ENCODE assay signal across 20 cellular contexts in the genomic region with DNA sequence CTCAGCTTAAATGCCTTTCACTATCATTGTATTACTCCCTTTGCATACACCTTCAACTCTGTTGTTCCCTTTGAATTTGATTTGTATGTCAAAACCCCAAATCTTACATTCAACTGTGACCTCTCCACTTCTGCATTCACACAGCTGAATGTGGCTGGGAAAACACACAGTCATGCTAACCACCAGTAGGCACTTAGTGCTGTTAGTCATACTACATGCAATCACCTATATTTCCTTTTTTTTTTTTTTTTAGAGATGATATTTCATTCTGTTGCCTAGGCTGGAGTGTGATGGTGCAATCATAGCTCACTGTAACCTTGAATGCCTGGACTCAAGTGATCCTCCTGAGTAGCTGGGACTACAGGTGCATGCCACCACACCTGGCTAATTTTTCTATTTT. TPM values are rescaled to one million over a fixed set of nuclear protein-coding genes. Genes with fewer than 3 reads are reported as not detected.
A peak's percentile ranks its signal among the peaks of the same experiment; 100 is the strongest.
DNase-seq lines count a peak whose midpoint lies in the region; ATAC-seq and TF ChIP-seq lines count a peak whose summit lies in the region.
"Had no signal": no experiment of that assay in that cellular context is flagged by ENCODE, and none has a peak within 500 bp of the region (broad histone marks: within the 10 kb centered on the region; RNA-seq: fewer than 3 reads in every experiment).

No MANE protein-coding gene starts in this region.

- TF ChIP-seq POLR2A in esophagus muscularis mucosa (IDR thresholded peaks at IDR 0.05; ENCODE audit: low read depth): no peak

- no peak overlapping the region for H3K4me3 Mint-ChIP-seq in activated CD4-positive, alpha-beta T cell treated with anti-CD3 and anti-CD28 coated beads, Interleukin-2, amount 10 ng/mL, durations not matched to agents 24 days and 14 days
- H3K4me3 Mint-ChIP-seq: effector memory CD8-positive, alpha-beta T cell had no signal

- H3K4me1 ChIP-seq in neutrophil (ENCODE audit: control insufficient read depth in 1 of 2, insufficient read depth in 1 of 2, low read depth in 1 of 2, low read length in 1 of 2) (peaks cover 12% of the 10 kb centered on the region in 2 experiments), esophagus muscularis mucosa (no peaks in the 10 kb centered on the region)
- H3K4me1 ChIP-seq: A549, pancreas had no signal

- no peak overlapping the region for H3K4me3 ChIP-seq in neutrophil (ENCODE audit: low read depth in 1 of 2, low read length in 1 of 2)
- no peak overlapping the region for H3K4me3 ChIP-seq in esophagus muscularis mucosa
- H3K4me3 ChIP-seq: A549, mucosa of descending colon, pancreas had no signal

- ATAC-seq in HG03097 (IDR thresholded peaks at IDR 0.05; ENCODE audit: low FRiP score, unreplicated experiment): no peak
- ATAC-seq in HG03342 (IDR thresholded peaks at IDR 0.05; ENCODE audit: unreplicated experiment): no peak
- ATAC-seq: A549; effector memory CD8-positive, alpha-beta T cell; HCT116; mucosa of descending colon; PC-3 had no signal

- H3K9me3 ChIP-seq in neutrophil (no peaks in the 10 kb centered on the region), esophagus muscularis mucosa (no peaks in the 10 kb centered on the region)
- H3K9me3 ChIP-seq: A549, mucosa of descending colon, pancreas had no signal

- H3K27ac ChIP-seq in neutrophil: peak overlapping the region; percentile 64
- no peak overlapping the region for H3K27ac ChIP-seq in esophagus muscularis mucosa (replicated peaks in 1 of 4)
- H3K27ac ChIP-seq: A549, pancreas had no signal

- H3K27ac Mint-ChIP-seq in activated CD4-positive, alpha-beta T cell treated with anti-CD3 and anti-CD28 coated beads, Interleukin-2, amount 10 ng/mL, durations not matched to agents 24 days and 14 days: no peak overlapping the region
- H3K27ac Mint-ChIP-seq: effector memory CD8-positive, alpha-beta T cell had no signal

- TF ChIP-seq CTCF in neutrophil (IDR thresholded peaks at IDR 0.05): no peak
- TF ChIP-seq CTCF in esophagus muscularis mucosa (IDR thresholded peaks at IDR 0.05): no peak

- no peak for TF ChIP-seq EP300 in esophagus muscularis mucosa (IDR thresholded peaks at IDR 0.05)

- H3K9me3 Mint-ChIP-seq in activated CD4-positive, alpha-beta T cell treated with anti-CD3 and anti-CD28 coated beads, Interleukin-2, amount 10 ng/mL, durations not matched to agents 24 days and 14 days: no peaks in the 10 kb centered on the region
- H3K9me3 Mint-ChIP-seq: effector memory CD8-positive, alpha-beta T cell had no signal

- H3K4me1 Mint-ChIP-seq in activated CD4-positive, alpha-beta T cell treated with anti-CD3 and anti-CD28 coated beads, Interleukin-2, amount 10 ng/mL, durations not matched to agents 24 days and 14 days: peaks cover 3% of the 10 kb centered on the region

- no peaks in the 10 kb centered on the region for H3K27me3 ChIP-seq in neutrophil
- no peaks in the 10 kb centered on the region for H3K27me3 ChIP-seq in esophagus muscularis mucosa
- H3K27me3 ChIP-seq: pancreas had no signal

- H3K36me3 ChIP-seq in neutrophil: no peaks in the 10 kb centered on the region
- H3K36me3 ChIP-seq in esophagus muscularis mucosa: peaks cover 0 to 13% (median 5%) of the 10 kb centered on the region in 4 donors
- H3K36me3 ChIP-seq: pancreas had no signal

- intact Hi-C loops in activated CD4-positive, alpha-beta T cell treated with anti-CD3 and anti-CD28 coated beads, Interleukin-2, amount 10 ng/mL, durations not matched to agents 24 days and 14 days (cut with micrococcal nuclease): no loop called here
- intact Hi-C loops in esophagus muscularis mucosa (cut with DNase I): no loop called here

- no peaks in the 10 kb centered on the region for H3K27me3 Mint-ChIP-seq in activated CD4-positive, alpha-beta T cell treated with anti-CD3 and anti-CD28 coated beads, Interleukin-2, amount 10 ng/mL, durations not matched to agents 24 days and 14 days
- H3K27me3 Mint-ChIP-seq: effector memory CD8-positive, alpha-beta T cell had no signal

- H3K36me3 Mint-ChIP-seq in activated CD4-positive, alpha-beta T cell treated with anti-CD3 and anti-CD28 coated beads, Interleukin-2, amount 10 ng/mL, durations not matched to agents 24 days and 14 days (ENCODE audit: low read depth): no peaks in the 10 kb centered on the region

- peak; percentile 40 for DNase-seq in activated CD4-positive, alpha-beta T cell treated with anti-CD3 and anti-CD28 coated beads, Interleukin-2, amount 10 ng/mL, durations not matched to agents 24 days and 14 days
- DNase-seq in activated CD4-positive, alpha-beta T cell treated with anti-CD3 and anti-CD28 coated beads for 1 hour: no peak
- DNase-seq in M059J (ENCODE audit: low read depth) (peak; percentile 9), amniotic epithelial cell (ENCODE audit: low read depth) (peak; percentile 48), esophagus muscularis mucosa (ENCODE audit: extremely low spot score) (no peak)
- DNase-seq: activated effector memory CD4-positive, alpha-beta T cell treated with anti-CD3 and anti-CD28 coated beads, Interleukin-2, amount 50 U/mL, for 16 hours; effector memory CD8-positive, alpha-beta T cell; MM.1S; mucosa of descending colon; NCI-H226; pancreas; PC-3 had no signal

RNA-seq across cellular contexts. Expression of a gene that starts 16.2 kb away (rescaled TPM):
- total RNA-seq in activated CD4-positive, alpha-beta T cell treated with anti-CD3 and anti-CD28 coated beads, Interleukin-2, amount 10 ng/mL, durations not matched to agents 24 days and 14 days: 1.0 and 1.1 TPM in 2 replicates
- 4.6 and 6.9 TPM in 2 replicates for total RNA-seq in M059J (2014; rRNA removed; shearing (Covaris generic))
- 1 to 10 TPM; 4.3 to 7.8 (median 5.9) TPM for total RNA-seq in esophagus muscularis mucosa

RNA-seq across cellular contexts. Expression of a gene that starts 21.1 kb away (rescaled TPM):
- not detected in 2 replicates for total RNA-seq in activated CD4-positive, alpha-beta T cell treated with anti-CD3 and anti-CD28 coated beads, Interleukin-2, amount 10 ng/mL, durations not matched to agents 24 days and 14 days
- total RNA-seq in M059J (2014; rRNA removed; shearing (Covaris generic)): not detected in 2 replicates
- total RNA-seq in esophagus muscularis mucosa: not detected
- total RNA-seq: glomerular endothelial cell; mucosa of descending colon; pancreas; T-helper 1 cell treated with Interleukin-12 subunit alpha and Interleukin-12 subunit beta and Interleukin-4 antibody, amounts not matched to agents 30 ng/mL and 1 ng/mL, for 36 hours; temporal lobe had no signal

Comparison
In these comparisons a context has a peak if more than half of its experiments do, and no peak if none do; other contexts are left out.
1. DNase-seq: peak in activated CD4-positive, alpha-beta T cell treated with anti-CD3 and anti-CD28 coated beads, Interleukin-2, amount 10 ng/mL, durations not matched to agents 24 days and 14 days (single experiment), M059J (single experiment) and amniotic epithelial cell (single experiment); none in activated CD4-positive, alpha-beta T cell treated with anti-CD3 and anti-CD28 coated beads for 1 hour (single experiment) and esophagus muscularis mucosa (single experiment).